In genomic region chr2:239273280-239274234, GRCh38 we compare ENCODE assay signal across 11 cellular contexts.
DNase-seq lines count a peak whose midpoint lies in the region; ATAC-seq and TF ChIP-seq lines count a peak whose summit lies in the region.
"Had no signal": no experiment of that assay in that cellular context is flagged by ENCODE, and none has a peak within 500 bp of the region (broad histone marks: within the 10 kb centered on the region; RNA-seq: fewer than 3 reads in every experiment).

No MANE protein-coding gene starts in this region.

- peak overlapping the region; percentile 94 for H3K27ac ChIP-seq in DND-41 (ENCODE audit: low read length)
- H3K27ac ChIP-seq in PC-3 (ENCODE audit: low read length), result peak overlapping the region; percentile 87
- H3K27ac ChIP-seq in esophagus muscularis mucosa (replicated peaks in 1 of 4), result peak overlapping the region; percentile 76 to 86 (median 78)
- H3K27ac ChIP-seq in sigmoid colon, result peak overlapping the region; percentile 79 to 89 (median 86)

- TF ChIP-seq CTCF in DND-41 (IDR thresholded peaks at IDR 0.05; ENCODE audit: borderline replicate concordance, extremely low read depth, low read length, poor library complexity, severe bottlenecking) (no peak), PC-3 (conservative IDR thresholded peaks at IDR 0.05; ENCODE audit: low read depth, low read length) (no peak), esophagus muscularis mucosa (IDR thresholded peaks at IDR 0.05) (no peak), sigmoid colon (IDR thresholded peaks at IDR 0.05) (no peak), progenitor cell of endocrine pancreas (IDR thresholded peaks at IDR 0.05; ENCODE audit: unreplicated experiment) (no peak)

- no peak for DNase-seq in DND-41
- DNase-seq in PC-3, result no peak
- DNase-seq in esophagus muscularis mucosa (ENCODE audit: extremely low spot score), result no peak
- no peak for DNase-seq in sigmoid colon
- no peak for DNase-seq in progenitor cell of endocrine pancreas (ENCODE audit: low spot score, unreplicated experiment)
- DNase-seq in NCI-H1417 (lab: John Stamatoyannopoulos, UW), result no peak
- DNase-seq in NCI-H1092 treated with DMSO at 0.1 percent for 48 hours (lab: John Stamatoyannopoulos, UW), result no peak
- DNase-seq: activated CD8-positive, alpha-beta memory T cell treated with anti-CD3 and anti-CD28 coated beads for 24 hours; dermis blood vessel endothelial cell had no signal

- intact Hi-C loops in PC-3 (cut with micrococcal nuclease), result no loop called here
- intact Hi-C loops in esophagus muscularis mucosa (cut with DNase I), result no loop called here
- intact Hi-C loops in sigmoid colon (cut with DNase I), result no loop called here

- no peak for TF ChIP-seq EP300 in esophagus muscularis mucosa (IDR thresholded peaks at IDR 0.05)
- no peak for TF ChIP-seq EP300 in sigmoid colon (IDR thresholded peaks at IDR 0.05)

- no peak for TF ChIP-seq POLR2A in esophagus muscularis mucosa (IDR thresholded peaks at IDR 0.05; ENCODE audit: low read depth)
- TF ChIP-seq POLR2A in sigmoid colon (IDR thresholded peaks at IDR 0.05), result no peak

- H3K4me2 ChIP-seq in DND-41 (ENCODE audit: insufficient read depth, low read length), result peak overlapping the region; percentile 47
- peak overlapping the region; percentile 79 for H3K4me2 ChIP-seq in PC-3 (ENCODE audit: low read length)

- POLR2A ChIA-PET in PC-3 (lab: Charles Lee; ENCODE audit: unreplicated experiment), result interaction anchor here (1.1 kb wide), 1 partner anchor 128 kb away, joined by 6 read pairs; no protein-coding TSS in a partner anchor

- H3K9me3 ChIP-seq in DND-41 (ENCODE audit: insufficient read depth, low read length, severe bottlenecking) (no peaks in the 10 kb centered on the region), PC-3 (ENCODE audit: low read length) (no peaks in the 10 kb centered on the region), esophagus muscularis mucosa (no peaks in the 10 kb centered on the region), sigmoid colon (no peaks in the 10 kb centered on the region)

- CTCF ChIA-PET in PC-3 (lab: Charles Lee), result no interaction called here

- H2AFZ ChIP-seq in DND-41 (ENCODE audit: low read depth, low read length), result no peak overlapping the region
- H2AFZ ChIP-seq in PC-3 (ENCODE audit: low read length), result no peak overlapping the region
- H2AFZ ChIP-seq: parathyroid adenoma had no signal

- H3K4me1 Mint-ChIP-seq in progenitor cell of endocrine pancreas (ENCODE audit: low read depth), result peaks cover 7% of the 10 kb centered on the region

- H3F3A ChIP-seq in PC-3 (ENCODE audit: low read length, unreplicated experiment), result no peaks in the 10 kb centered on the region

- H3K9ac ChIP-seq in DND-41 (ENCODE audit: low read depth, low read length), result peak overlapping the region; percentile 26; the same call in 1 of the 2 replicates
- H3K9ac ChIP-seq in PC-3 (ENCODE audit: low read length), result 0 out of 2 replicates have a peak overlapping the region, but pooled peaks have one; percentile 65
- H3K9ac ChIP-seq: parathyroid adenoma had no signal

- H3K27me3 ChIP-seq in DND-41 (ENCODE audit: insufficient read depth, low read length, poor library complexity) (no peaks in the 10 kb centered on the region), PC-3 (ENCODE audit: low read length) (no peaks in the 10 kb centered on the region), esophagus muscularis mucosa (no peaks in the 10 kb centered on the region), sigmoid colon (no peaks in the 10 kb centered on the region)

- H3K9me3 Mint-ChIP-seq in progenitor cell of endocrine pancreas (ENCODE audit: low read depth), result no peaks in the 10 kb centered on the region

- H3K36me3 ChIP-seq in DND-41 (ENCODE audit: insufficient read depth, low read length) (peaks cover 84% of the 10 kb centered on the region), PC-3 (ENCODE audit: low read depth, low read length) (no peaks in the 10 kb centered on the region), esophagus muscularis mucosa (no peaks in the 10 kb centered on the region), sigmoid colon (no peaks in the 10 kb centered on the region)

- peaks cover 100% of the 10 kb centered on the region for H4K20me1 ChIP-seq in DND-41 (ENCODE audit: insufficient read depth, low read length)
- peaks cover 2% of the 10 kb centered on the region; the same call in 1 of the 2 replicates for H4K20me1 ChIP-seq in PC-3 (ENCODE audit: low read length)

- no TSS peak for BruUV-seq in PC-3 (replicated peaks; lab: Mats Ljungman, UMichigan)

- 76% methylated on average over 20 of the region's 23 CpGs for WGBS in esophagus muscularis mucosa
- 85 to 86% methylated on average over 23 of the region's 23 CpGs for WGBS in sigmoid colon, 2 donors

- no peak overlapping the region for H3K27ac Mint-ChIP-seq in progenitor cell of endocrine pancreas

- H3K27me3 Mint-ChIP-seq in progenitor cell of endocrine pancreas, result no peaks in the 10 kb centered on the region

- no peaks in the 10 kb centered on the region for H3K9me2 ChIP-seq in PC-3 (replicated peaks; ENCODE audit: low read length)

- no peak overlapping the region for H3K4me3 Mint-ChIP-seq in progenitor cell of endocrine pancreas (ENCODE audit: low read depth)

- no peaks in the 10 kb centered on the region for H3K36me3 Mint-ChIP-seq in progenitor cell of endocrine pancreas (ENCODE audit: insufficient read depth)

- H3K4me1 ChIP-seq in DND-41 (ENCODE audit: insufficient read depth, low read length), result peaks cover 99% of the 10 kb centered on the region
- H3K4me1 ChIP-seq in PC-3 (ENCODE audit: insufficient read depth, low read length), result peaks cover 26% of the 10 kb centered on the region
- H3K4me1 ChIP-seq in esophagus muscularis mucosa, result peaks cover 67 to 99% (median 99%) of the 10 kb centered on the region in 4 donors
- peaks cover 0 to 100% (median 96%) of the 10 kb centered on the region in 4 donors for H3K4me1 ChIP-seq in sigmoid colon

- H3K4me3 ChIP-seq in DND-41 (ENCODE audit: low read depth in 1 of 2, low read length in 2 of 2) (peak overlapping the region in 1 of 2 experiments; percentile 1; a peak in 1 of 4 replicates), PC-3 (ENCODE audit: low read length) (no peak overlapping the region), esophagus muscularis mucosa (no peak overlapping the region), sigmoid colon (no peak overlapping the region)

- peaks cover 100% of the 10 kb centered on the region for H3K79me2 ChIP-seq in DND-41 (ENCODE audit: insufficient read depth, low read length)
- H3K79me2 ChIP-seq in PC-3 (ENCODE audit: low read length), result peaks cover 58% of the 10 kb centered on the region

- no peak for ATAC-seq in DND-41 (ENCODE audit: insufficient read depth, low read depth)
- ATAC-seq in PC-3, result no peak
- no peak for ATAC-seq in GM19463 (IDR thresholded peaks at IDR 0.05; ENCODE audit: unreplicated experiment)
